In genomic region chr15:79923515-79924169, GRCh38 we compare ENCODE assay signal across 8 cellular contexts.
A peak's percentile ranks its signal among the peaks of the same experiment; 100 is the strongest.
DNase-seq lines count a peak whose midpoint lies in the region; ATAC-seq lines count a peak whose summit lies in the region.

No MANE protein-coding gene starts in this region.

- DNase-seq in AG20443 (ENCODE audit: low spot score) (peak; percentile 97), NCI-H446 (lab: John Stamatoyannopoulos, UW) (peak; percentile 85 to 96), cerebellar cortex (ENCODE audit: low spot score) (peak; percentile 96), islet precursor cell (peak; percentile 100)
- peak; percentile 97 for DNase-seq in stimulated activated CD4-positive, alpha-beta T cell treated with anti-CD3 and anti-CD28 coated beads, Interleukin-12 subunit alpha, Interleukin-12 subunit beta, amount 100 ng/mL, for 4 hours

- ATAC-seq in GM19043 (IDR thresholded peaks at IDR 0.05; ENCODE audit: low read depth, unreplicated experiment) (peak; percentile 97), HG03354 (IDR thresholded peaks at IDR 0.05; ENCODE audit: poor library complexity, severe bottlenecking, unreplicated experiment) (peak; percentile 97)
- peak; percentile 96 to 97 for ATAC-seq in activated CD4-positive, CD25-positive, alpha-beta regulatory T cell treated with anti-CD3 and anti-CD28 coated beads, Interleukin-2, amount 50 U/mL, for 24 hours

Comparison
In these comparisons a context has a peak if more than half of its experiments do, and no peak if none do; other contexts are left out.
1. Peak in every context shown above with its lines: DNase-seq and ATAC-seq.